In the genomic region with DNA sequence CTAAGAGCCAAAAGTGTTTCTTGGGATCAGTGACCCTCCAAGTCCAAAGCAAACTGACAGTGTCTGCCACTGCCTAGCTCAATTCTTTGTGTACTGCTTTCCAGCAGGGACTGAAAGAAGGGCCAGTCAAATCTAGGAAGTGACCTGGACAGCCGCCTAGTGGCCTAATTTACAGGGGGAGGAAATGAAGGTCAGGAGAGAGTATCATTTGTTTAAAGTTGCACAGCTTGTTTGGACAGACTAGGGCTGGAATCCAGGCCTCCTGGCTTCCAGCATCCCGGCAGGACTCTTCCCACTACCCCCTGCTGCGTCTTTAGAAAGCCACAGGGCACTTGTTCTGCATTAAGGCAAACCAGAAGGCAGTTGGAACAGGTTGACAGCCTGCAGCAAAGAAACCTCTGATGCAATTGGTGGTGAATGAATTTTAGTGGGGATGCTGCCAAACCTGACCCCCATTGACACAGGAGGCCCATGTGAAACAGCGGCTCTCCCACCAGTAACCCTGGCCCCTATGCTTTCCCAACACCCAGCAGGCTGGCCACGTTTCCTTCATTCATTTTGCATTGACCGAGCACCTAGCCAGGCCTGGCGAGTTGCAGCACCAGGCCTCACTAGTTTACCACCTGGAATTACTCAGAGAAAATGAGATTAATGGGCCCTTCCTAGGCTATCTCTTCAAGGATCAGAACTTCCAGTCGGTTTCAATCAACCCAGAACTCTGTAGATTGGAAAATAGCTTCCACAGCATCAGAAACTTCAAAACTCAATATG, we compare ENCODE assay signal across 8 cellular contexts. TPM values are rescaled to one million over a fixed set of nuclear protein-coding genes. Genes with fewer than 3 reads are reported as not detected.
A peak's percentile ranks its signal among the peaks of the same experiment; 100 is the strongest.
DNase-seq lines count a peak whose midpoint lies in the region; ATAC-seq and TF ChIP-seq lines count a peak whose summit lies in the region.

No MANE protein-coding gene starts in this region.

- H3K27me3 ChIP-seq in sigmoid colon: no peaks in the 10 kb centered on the region

- ATAC-seq in Right ventricle myocardium inferior (peak; percentile 63), GM18519 (IDR thresholded peaks at IDR 0.05; ENCODE audit: low FRiP score, unreplicated experiment) (no peak)

- TF ChIP-seq POLR2A in sigmoid colon (IDR thresholded peaks at IDR 0.05): no peak

- H3K4me3 ChIP-seq in GM12864 (ENCODE audit: low read depth, low read length): no peak overlapping the region
- H3K4me3 ChIP-seq in sigmoid colon: no peak overlapping the region

- H3K4me1 ChIP-seq in sigmoid colon: peaks cover 0 to 23% (median 15%) of the 10 kb centered on the region in 4 donors

- H3K36me3 ChIP-seq in sigmoid colon: no peaks in the 10 kb centered on the region

- intact Hi-C loops in Right ventricle myocardium inferior (cut with DNase I): loop anchor here (1.0 kb wide), 1 partner anchor 27 kb away; no protein-coding TSS in a partner anchor
- intact Hi-C loops in sigmoid colon (cut with DNase I): no loop called here

- DNase-seq in GM12864 (ENCODE audit: low read depth): no peak
- peak; percentile 92 for DNase-seq in SK-N-DZ (ENCODE audit: low spot score)
- DNase-seq in Right ventricle myocardium inferior (ENCODE audit: missing footprints): no peak
- DNase-seq in sigmoid colon: peak; percentile 89
- DNase-seq in NCI-H345 (lab: John Stamatoyannopoulos, UW): no peak
- no peak for DNase-seq in activated naive CD4-positive, alpha-beta T cell treated with anti-CD3 and anti-CD28 coated beads, Interleukin-2, amount 50 U/mL, for 16 hours
- no peak for DNase-seq in NCI-H510A (lab: John Stamatoyannopoulos, UW)

- no peak for TF ChIP-seq EP300 in sigmoid colon (IDR thresholded peaks at IDR 0.05)

- TF ChIP-seq CTCF in GM12864 (IDR thresholded peaks at IDR 0.05; ENCODE audit: low read depth, low read length, missing control alignments): peak; percentile 16
- peak in 2 of 4 experiments; percentile 15 to 41 for TF ChIP-seq CTCF in sigmoid colon (IDR thresholded peaks at IDR 0.05)

- 78 to 83% methylated on average over 8 of the region's 8 CpGs for WGBS in sigmoid colon, 2 donors

- no peaks in the 10 kb centered on the region for H3K9me3 ChIP-seq in sigmoid colon

- H3K27ac ChIP-seq in sigmoid colon: peak overlapping the region; percentile 39 to 55 (median 51)

RNA-seq across cellular contexts. Expression of gene GALNT16, which starts 28.2 kb away (rescaled TPM):
- polyA plus RNA-seq in SK-N-DZ (2014; cell fraction: cytosol; rRNA removed): 25.1 and 30.7 TPM in 2 replicates
- 33.6 and 44.9 TPM in 2 replicates for polyA plus RNA-seq in SK-N-DZ (2014; cell fraction: nucleus; rRNA removed)
- total RNA-seq in Right ventricle myocardium inferior: 94.9 TPM
- 10 to 100 TPM in 2 of 4 donors, 1 to 10 TPM in 2; 4.3 to 20.5 (median 9.4) TPM for total RNA-seq in sigmoid colon
- polyA plus RNA-seq in sigmoid colon: 1 to 10 TPM in 2 of 3 donors, not detected in 1; 2.4 to 3.0 TPM

Comparison
In these comparisons a context has a peak if more than half of its experiments do, and no peak if none do; other contexts are left out.
1. DNase-seq: peak in SK-N-DZ (single experiment) and sigmoid colon (single experiment); none in GM12864 (single experiment), Right ventricle myocardium inferior (single experiment), NCI-H345 (single experiment), activated naive CD4-positive, alpha-beta T cell treated with anti-CD3 and anti-CD28 coated beads, Interleukin-2, amount 50 U/mL, for 16 hours (single experiment) and NCI-H510A (single experiment).